In the genomic region with DNA sequence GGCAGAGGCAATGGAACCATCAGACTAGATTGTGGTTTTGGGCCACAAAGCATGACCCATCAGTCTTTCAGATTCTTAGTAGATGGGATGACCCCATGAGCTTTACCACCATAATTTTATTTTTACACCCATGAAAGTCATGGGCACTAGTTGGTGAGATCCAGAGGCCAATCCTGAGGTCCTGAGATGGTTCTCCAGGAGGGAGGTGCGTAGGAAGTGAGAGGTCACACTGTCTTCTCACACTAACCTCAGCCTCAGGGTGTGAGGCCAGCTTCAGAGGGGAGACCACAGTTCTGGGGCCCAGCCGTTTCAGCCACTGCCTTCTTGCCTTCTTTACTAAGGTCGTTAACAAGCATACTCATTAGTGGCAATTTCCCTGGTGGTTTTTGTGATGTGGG, we compare ENCODE assay signal across 1 cellular context.
TF ChIP-seq lines count a peak whose summit lies in the region.

No MANE protein-coding gene starts in this region.

TF ChIP-seq in GM12878, 131 proteins besides CTCF, POLR2A, EP300 and RAD21 (continued from another document and continues in another):
- TF ChIP-seq ATF2 (IDR thresholded peaks at IDR 0.05; ENCODE audit: low read length) (no peak; the same call in 1 of the 2 replicates), RAD51 (IDR thresholded peaks at IDR 0.05) (no peak), NR2F1 (conservative IDR thresholded peaks at IDR 0.05) (peak; percentile 99), FOS (IDR thresholded peaks at IDR 0.05; ENCODE audit: borderline replicate concordance, extremely low read depth, insufficient read length) (no peak), SKIL (IDR thresholded peaks at IDR 0.05; ENCODE audit: low read depth, poor library complexity, severe bottlenecking) (peak; percentile 90), HDGF (IDR thresholded peaks at IDR 0.05) (no peak), CREB1 (IDR thresholded peaks at IDR 0.05; ENCODE audit: low read depth) (no peak), SMAD1 (IDR thresholded peaks at IDR 0.05; ENCODE audit: low read depth, partially characterized antibody) (no peak), CREM (IDR thresholded peaks at IDR 0.05; ENCODE audit: low read depth) (peak; percentile 24; the same call in 1 of the 2 replicates), STAT3 (IDR thresholded peaks at IDR 0.05; ENCODE audit: low read depth, low read length) (peak; percentile 85; the same call in 1 of the 2 replicates), PAX5 (IDR thresholded peaks at IDR 0.05; ENCODE audit: borderline replicate concordance, low read depth, low read length) (peak; percentile 92), ZZZ3 (IDR thresholded peaks at IDR 0.05; ENCODE audit: control insufficient read depth, insufficient read length, low read depth) (no peak), KDM1A (IDR thresholded peaks at IDR 0.05; ENCODE audit: borderline replicate concordance) (no peak), NFIC (IDR thresholded peaks at IDR 0.05; ENCODE audit: low read depth, low read length) (peak; percentile 75), ZNF24 (IDR thresholded peaks at IDR 0.05) (0 out of 2 replicates have a peak, but pooled peaks have one; percentile 43), CHD4 (IDR thresholded peaks at IDR 0.05) (no peak; the same call in none of the 2 replicates), SIX5 (IDR thresholded peaks at IDR 0.05; ENCODE audit: low read depth, low read length, severe bottlenecking) (no peak), KLF5 (IDR thresholded peaks at IDR 0.05; ENCODE audit: partially characterized antibody) (no peak), SPI1 (IDR thresholded peaks at IDR 0.05; ENCODE audit: borderline replicate concordance, insufficient read depth, low read depth, low read length) (peak; percentile 55; the same call in 1 of the 2 replicates), SMAD5 (IDR thresholded peaks at IDR 0.05; ENCODE audit: low read depth) (no peak), YBX1 (IDR thresholded peaks at IDR 0.05) (no peak), KAT2A (conservative IDR thresholded peaks at IDR 0.05; ENCODE audit: control insufficient read depth, low read depth, low read length) (no peak), SP1 (IDR thresholded peaks at IDR 0.05; ENCODE audit: low read depth, low read length) (peak; percentile 83), ATF3 (IDR thresholded peaks at IDR 0.05; ENCODE audit: borderline replicate concordance, extremely low read depth, low read depth, low read length) (no peak), CHD1 (IDR thresholded peaks at IDR 0.05; ENCODE audit: low read depth, low read length) (no peak), NR2C1 (IDR thresholded peaks at IDR 0.05) (0 out of 2 replicates have a peak, but pooled peaks have one; percentile 32), CEBPB (IDR thresholded peaks at IDR 0.05; ENCODE audit: borderline replicate concordance in 1 of 2, low read depth in 2 of 2, low read length in 2 of 2) (no peak), MEF2B (IDR thresholded peaks at IDR 0.05; ENCODE audit: partially characterized antibody, poor library complexity, severe bottlenecking) (peak; percentile 54), NBN (IDR thresholded peaks at IDR 0.05) (peak; percentile 84; the same call in 1 of the 2 replicates), MYB (IDR thresholded peaks at IDR 0.05; ENCODE audit: borderline replicate concordance, low read depth, low read length) (peak; percentile 73), CBX5 (IDR thresholded peaks at IDR 0.05; ENCODE audit: low read depth) (0 out of 2 replicates have a peak, but pooled peaks have one; percentile 42), ZNF384 (IDR thresholded peaks at IDR 0.05; ENCODE audit: borderline replicate concordance, low read depth, low read length) (no peak), EZH2 (IDR thresholded peaks at IDR 0.05; ENCODE audit: borderline replicate concordance, control insufficient read depth, low read depth, low read length) (no peak), PAX8 (IDR thresholded peaks at IDR 0.05) (no peak), ATF7 (IDR thresholded peaks at IDR 0.05; ENCODE audit: low read depth) (peak; percentile 70; the same call in 1 of the 2 replicates), NRF1 (conservative IDR thresholded peaks at IDR 0.05; ENCODE audit: low read depth, low read length) (no peak), SMC3 (IDR thresholded peaks at IDR 0.05; ENCODE audit: borderline replicate concordance, low read length) (no peak; the same call in 1 of the 2 replicates), E2F4 (IDR thresholded peaks at IDR 0.05; ENCODE audit: low read depth, low read length) (no peak), POLR2AphosphoS2 (IDR thresholded peaks at IDR 0.05; ENCODE audit: low read depth, low read length) (0 out of 2 replicates have a peak, but pooled peaks have one; percentile 27), MLLT1 (IDR thresholded peaks at IDR 0.05) (peak; percentile 88; the same call in 1 of the 2 replicates), RUNX3 (IDR thresholded peaks at IDR 0.05; ENCODE audit: low read length) (peak; percentile 96), HCFC1 (IDR thresholded peaks at IDR 0.05; ENCODE audit: low read length) (peak; percentile 29; the same call in 1 of the 2 replicates), ZNF274 (IDR thresholded peaks at IDR 0.05; ENCODE audit: insufficient read depth, insufficient read length) (no peak), TCF12 (IDR thresholded peaks at IDR 0.05; ENCODE audit: low read depth, low read length) (peak; percentile 75; the same call in 1 of the 2 replicates), SUZ12 (IDR thresholded peaks at IDR 0.05; ENCODE audit: unreplicated experiment) (no peak), CBFB (IDR thresholded peaks at IDR 0.05; ENCODE audit: low read depth) (no peak; the same call in 1 of the 2 replicates), MEF2A (IDR thresholded peaks at IDR 0.05; ENCODE audit: insufficient read depth, low read depth, low read length) (peak; percentile 49; the same call in 1 of the 2 replicates), IRF4 (IDR thresholded peaks at IDR 0.05; ENCODE audit: low read depth, low read length) (peak; percentile 81; the same call in 1 of the 2 replicates), JUNB (IDR thresholded peaks at IDR 0.05) (no peak), RB1 (IDR thresholded peaks at IDR 0.05; ENCODE audit: borderline replicate concordance) (no peak), EED (IDR thresholded peaks at IDR 0.05; ENCODE audit: low read depth) (peak; percentile 96), JUND (IDR thresholded peaks at IDR 0.05; ENCODE audit: low read depth, low read length) (peak; percentile 63; the same call in 1 of the 2 replicates), ETV6 (conservative IDR thresholded peaks at IDR 0.05 in 1 of 2, IDR thresholded peaks at IDR 0.05 in 1 of 2; ENCODE audit: borderline replicate concordance in 1 of 2, low read depth in 1 of 2) (peak in 1 of 2 experiments; percentile 58; a peak in 1 of 4 replicates), STAT1 (conservative IDR thresholded peaks at IDR 0.05) (no peak), TCF3 (IDR thresholded peaks at IDR 0.05; ENCODE audit: borderline replicate concordance, insufficient read depth, low read depth, low read length) (no peak), RFX5 (IDR thresholded peaks at IDR 0.05; ENCODE audit: low read depth, low read length) (no peak), NR2C2 (IDR thresholded peaks at IDR 0.05; ENCODE audit: borderline replicate concordance, control insufficient read depth, insufficient read length, low read depth) (no peak), DPF2 (IDR thresholded peaks at IDR 0.05) (peak; percentile 95)
- TF ChIP-seq, protein P1, sequence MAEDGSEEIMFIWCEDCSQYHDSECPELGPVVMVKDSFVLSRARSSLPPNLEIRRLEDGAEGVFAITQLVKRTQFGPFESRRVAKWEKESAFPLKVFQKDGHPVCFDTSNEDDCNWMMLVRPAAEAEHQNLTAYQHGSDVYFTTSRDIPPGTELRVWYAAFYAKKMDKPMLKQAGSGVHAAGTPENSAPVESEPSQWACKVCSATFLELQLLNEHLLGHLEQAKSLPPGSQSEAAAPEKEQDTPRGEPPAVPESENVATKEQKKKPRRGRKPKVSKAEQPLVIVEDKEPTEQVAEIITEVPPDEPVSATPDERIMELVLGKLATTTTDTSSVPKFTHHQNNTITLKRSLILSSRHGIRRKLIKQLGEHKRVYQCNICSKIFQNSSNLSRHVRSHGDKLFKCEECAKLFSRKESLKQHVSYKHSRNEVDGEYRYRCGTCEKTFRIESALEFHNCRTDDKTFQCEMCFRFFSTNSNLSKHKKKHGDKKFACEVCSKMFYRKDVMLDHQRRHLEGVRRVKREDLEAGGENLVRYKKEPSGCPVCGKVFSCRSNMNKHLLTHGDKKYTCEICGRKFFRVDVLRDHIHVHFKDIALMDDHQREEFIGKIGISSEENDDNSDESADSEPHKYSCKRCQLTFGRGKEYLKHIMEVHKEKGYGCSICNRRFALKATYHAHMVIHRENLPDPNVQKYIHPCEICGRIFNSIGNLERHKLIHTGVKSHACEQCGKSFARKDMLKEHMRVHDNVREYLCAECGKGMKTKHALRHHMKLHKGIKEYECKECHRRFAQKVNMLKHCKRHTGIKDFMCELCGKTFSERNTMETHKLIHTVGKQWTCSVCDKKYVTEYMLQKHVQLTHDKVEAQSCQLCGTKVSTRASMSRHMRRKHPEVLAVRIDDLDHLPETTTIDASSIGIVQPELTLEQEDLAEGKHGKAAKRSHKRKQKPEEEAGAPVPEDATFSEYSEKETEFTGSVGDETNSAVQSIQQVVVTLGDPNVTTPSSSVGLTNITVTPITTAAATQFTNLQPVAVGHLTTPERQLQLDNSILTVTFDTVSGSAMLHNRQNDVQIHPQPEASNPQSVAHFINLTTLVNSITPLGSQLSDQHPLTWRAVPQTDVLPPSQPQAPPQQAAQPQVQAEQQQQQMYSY (CRISPR knock-in tag; IDR thresholded peaks at IDR 0.05) = no peak
- TF ChIP-seq, protein P2, sequence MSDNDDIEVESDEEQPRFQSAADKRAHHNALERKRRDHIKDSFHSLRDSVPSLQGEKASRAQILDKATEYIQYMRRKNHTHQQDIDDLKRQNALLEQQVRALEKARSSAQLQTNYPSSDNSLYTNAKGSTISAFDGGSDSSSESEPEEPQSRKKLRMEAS (IDR thresholded peaks at IDR 0.05; ENCODE audit: low read depth, low read length) = no peak
- TF ChIP-seq, protein P3, sequence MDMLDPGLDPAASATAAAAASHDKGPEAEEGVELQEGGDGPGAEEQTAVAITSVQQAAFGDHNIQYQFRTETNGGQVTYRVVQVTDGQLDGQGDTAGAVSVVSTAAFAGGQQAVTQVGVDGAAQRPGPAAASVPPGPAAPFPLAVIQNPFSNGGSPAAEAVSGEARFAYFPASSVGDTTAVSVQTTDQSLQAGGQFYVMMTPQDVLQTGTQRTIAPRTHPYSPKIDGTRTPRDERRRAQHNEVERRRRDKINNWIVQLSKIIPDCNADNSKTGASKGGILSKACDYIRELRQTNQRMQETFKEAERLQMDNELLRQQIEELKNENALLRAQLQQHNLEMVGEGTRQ (IDR thresholded peaks at IDR 0.05; ENCODE audit: borderline replicate concordance, low read depth, low read length) = no peak; the same call in 1 of the 2 replicates
- TF ChIP-seq, protein P4, sequence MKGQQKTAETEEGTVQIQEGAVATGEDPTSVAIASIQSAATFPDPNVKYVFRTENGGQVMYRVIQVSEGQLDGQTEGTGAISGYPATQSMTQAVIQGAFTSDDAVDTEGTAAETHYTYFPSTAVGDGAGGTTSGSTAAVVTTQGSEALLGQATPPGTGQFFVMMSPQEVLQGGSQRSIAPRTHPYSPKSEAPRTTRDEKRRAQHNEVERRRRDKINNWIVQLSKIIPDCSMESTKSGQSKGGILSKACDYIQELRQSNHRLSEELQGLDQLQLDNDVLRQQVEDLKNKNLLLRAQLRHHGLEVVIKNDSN (IDR thresholded peaks at IDR 0.05; ENCODE audit: borderline replicate concordance, extremely low read length, insufficient read depth, low read depth, low read length) = no peak
